ENCODE assay signal across 1 cellular context in genomic region chr11:16382638-16383380, GRCh38.
A peak's percentile ranks its signal among the peaks of the same experiment; 100 is the strongest.
TF ChIP-seq lines count a peak whose summit lies in the region.

No MANE protein-coding gene starts in this region.

TF ChIP-seq in IMR-90, 13 proteins besides CTCF, POLR2A, EP300 and RAD21 (continued from another document):
- TF ChIP-seq ELK1 (IDR thresholded peaks at IDR 0.05; ENCODE audit: borderline replicate concordance, low read depth, low read length) = no peak
- TF ChIP-seq CEBPB (IDR thresholded peaks at IDR 0.05; ENCODE audit: low read depth, low read length) = peak; percentile 90
- no peak for TF ChIP-seq RFX5 (IDR thresholded peaks at IDR 0.05; ENCODE audit: low read depth, low read length)
- peak; percentile 93 for TF ChIP-seq BHLHE40 (IDR thresholded peaks at IDR 0.05; ENCODE audit: low read depth, low read length)
- TF ChIP-seq CHD1 (IDR thresholded peaks at IDR 0.05; ENCODE audit: low read depth, low read length) = no peak
